In genomic region chr6:129750390-129750789, GRCh38 we compare ENCODE assay signal across 1 cellular context.
TF ChIP-seq lines count a peak whose summit lies in the region.

No MANE protein-coding gene starts in this region.

TF ChIP-seq in HCT116, 20 proteins besides CTCF, POLR2A, EP300 and RAD21 (continued from another document):
- TF ChIP-seq SP1 (IDR thresholded peaks at IDR 0.05; ENCODE audit: low read depth) (no peak), TCF7L2 (IDR thresholded peaks at IDR 0.05; ENCODE audit: borderline replicate concordance, extremely low read depth, insufficient read depth, insufficient read length) (peak; percentile 75), POLR2AphosphoS5 (IDR thresholded peaks at IDR 0.05; ENCODE audit: low read depth, low read length) (peak; percentile 35; the same call in 1 of the 2 replicates), CEBPB (IDR thresholded peaks at IDR 0.05; ENCODE audit: low read depth) (no peak), YY1 (IDR thresholded peaks at IDR 0.05; ENCODE audit: extremely low read depth, insufficient replicate concordance, low read depth, low read length) (no peak), ELF1 (IDR thresholded peaks at IDR 0.05; ENCODE audit: borderline replicate concordance, low read depth) (no peak), SIN3A (IDR thresholded peaks at IDR 0.05; ENCODE audit: low read depth) (no peak), ZNF274 (IDR thresholded peaks at IDR 0.05; ENCODE audit: low read depth, low read length) (no peak), ZBTB33 (IDR thresholded peaks at IDR 0.05; ENCODE audit: extremely low read depth, insufficient replicate concordance, low read length) (no peak), CBX3 (IDR thresholded peaks at IDR 0.05; ENCODE audit: low read depth) (0 out of 2 replicates have a peak, but pooled peaks have one; percentile 26), EGR1 (IDR thresholded peaks at IDR 0.05; ENCODE audit: low read depth) (no peak), ZFX (IDR thresholded peaks at IDR 0.05) (no peak), MAX (IDR thresholded peaks at IDR 0.05) (no peak), EZH2phosphoT487 (IDR thresholded peaks at IDR 0.05; ENCODE audit: borderline replicate concordance) (no peak), SRF (IDR thresholded peaks at IDR 0.05; ENCODE audit: low read depth) (no peak), ATF3 (IDR thresholded peaks at IDR 0.05) (no peak)
